In genomic region chr3:183884437-183885296, GRCh38 we compare ENCODE assay signal across 8 cellular contexts. TPM values are rescaled to one million over a fixed set of nuclear protein-coding genes. Genes with fewer than 3 reads are reported as not detected.
DNase-seq lines count a peak whose midpoint lies in the region; ATAC-seq and TF ChIP-seq lines count a peak whose summit lies in the region.

Gene PARL, minus strand, starts transcription at chr3:183884880. Its CDS starts 34 bp downstream, at chr3:183884846.

- TF ChIP-seq CTCF in GM10266 (IDR thresholded peaks at IDR 0.05; ENCODE audit: control insufficient read depth, insufficient read depth, low read depth, missing control alignments): peak; percentile 100
- TF ChIP-seq CTCF in NB4 (IDR thresholded peaks at IDR 0.05; ENCODE audit: low read depth, low read length): peak; percentile 84
- peak in 2 of 3 donors; percentile 25 to 64 for TF ChIP-seq CTCF in omental fat pad (IDR thresholded peaks at IDR 0.05)
- TF ChIP-seq CTCF in testis (IDR thresholded peaks at IDR 0.05): peak; percentile 86 to 97 (median 95)

- no peaks in the 10 kb centered on the region for H3K27me3 ChIP-seq in testis

- DNase-seq in GM10266 (ENCODE audit: extremely low spot score): peak; percentile 95
- peak; percentile 95 for DNase-seq in NB4 (ENCODE audit: low read depth)
- DNase-seq in SK-N-MC (ENCODE audit: low read depth, low spot score): peak; percentile 62
- DNase-seq in activated naive CD4-positive, alpha-beta T cell treated with anti-CD3 and anti-CD28 coated beads, Interleukin-2, amount 50 U/mL, for 16 hours: peak; percentile 97
- peak; percentile 54 for DNase-seq in glomerular endothelial cell (ENCODE audit: extremely low read depth, low read depth, low spot score)
- peak; percentile 97 for DNase-seq in omental fat pad (ENCODE audit: low spot score)
- DNase-seq in testis: peak; percentile 98

- no peak within 1 kb of the TSS for H3K27ac ChIP-seq in SK-N-MC
- peak within 1 kb of the TSS; percentile 70 to 78 for H3K27ac ChIP-seq in testis

- H3K36me3 ChIP-seq in SK-N-MC (ENCODE audit: insufficient read depth, low read length) (no peaks in the 10 kb centered on the region), testis (ENCODE audit: low read depth, missing control alignments) (no peaks in the 10 kb centered on the region)

- 0% methylated on average over 26 to 61 of the region's 61 CpGs for WGBS in testis, 2 donors

- H3K9ac ChIP-seq in SK-N-MC (ENCODE audit: insufficient read length): peak within 1 kb of the TSS; percentile 85

- H3K9me3 ChIP-seq in SK-N-MC (ENCODE audit: low read depth, low read length) (no peaks in the 10 kb centered on the region), testis (no peaks in the 10 kb centered on the region)

- ATAC-seq in HG02571 (IDR thresholded peaks at IDR 0.05; ENCODE audit: unreplicated experiment) (peak; percentile 99), omental fat pad (ENCODE audit: low FRiP score) (peak; percentile 100)

- TF ChIP-seq POLR2A in NB4 (IDR thresholded peaks at IDR 0.05; ENCODE audit: extremely low read depth, insufficient read length) (peak; percentile 71), testis (IDR thresholded peaks at IDR 0.05) (no peak)

- H3K4me3 ChIP-seq in NB4 (ENCODE audit: low read depth, low read length): peak within 1 kb of the TSS; percentile 92
- H3K4me3 ChIP-seq in SK-N-MC: peak within 1 kb of the TSS; percentile 87
- H3K4me3 ChIP-seq in testis: peak within 1 kb of the TSS; percentile 83 to 95

- peaks cover 13% of the 10 kb centered on the region for H3K4me1 ChIP-seq in testis

- intact Hi-C loops in testis (cut with DNase I; ENCODE audit: low total_unique reads): no loop called here

RNA-seq across cellular contexts. Expression of gene PARL, which starts in this region (rescaled TPM):
- total RNA-seq in glomerular endothelial cell (21.8 and 29.6 TPM in 2 replicates), omental fat pad (10 to 100 TPM; 40.8 to 57.0 (median 47.6) TPM), testis (10 to 100 TPM; 57.6 to 64.2 TPM)
- polyA plus RNA-seq in testis (ENCODE audit: insufficient read depth, low read depth, low replicate concordance): 55.5 TPM

Comparison
In these comparisons a context has a peak if more than half of its experiments do, and no peak if none do; other contexts are left out.
1. CTCF ChIP-seq: peak in every context shown above with its lines; median percentile 100 in GM10266; 95 in testis; 84 in NB4; 44 in omental fat pad.